1 cellular context compared by ENCODE assay signal in genomic region chr14:37586783-37587428, GRCh38.
TF ChIP-seq lines count a peak whose summit lies in the region.

No MANE protein-coding gene starts in this region.

TF ChIP-seq in HepG2, 621 proteins besides CTCF, POLR2A, EP300 and RAD21 (continued from another document and continues in another):
- no peak for TF ChIP-seq ZNF75D (CRISPR knock-in tag; IDR thresholded peaks at IDR 0.05; ENCODE audit: borderline replicate concordance)
- TF ChIP-seq SMAD1 (CRISPR knock-in tag; IDR thresholded peaks at IDR 0.05; ENCODE audit: borderline replicate concordance, low read depth) = no peak
- TF ChIP-seq SAP130 (CRISPR knock-in tag; IDR thresholded peaks at IDR 0.05; ENCODE audit: low read depth) = 0 out of 2 replicates have a peak, but pooled peaks have one; percentile 7
- 0 out of 2 replicates have a peak, but pooled peaks have one; percentile 3 for TF ChIP-seq HDAC6 (IDR thresholded peaks at IDR 0.05; ENCODE audit: low read depth, low read length)
- no peak for TF ChIP-seq ZC3H13 (CRISPR knock-in tag; IDR thresholded peaks at IDR 0.05)
- 0 out of 2 replicates have a peak, but pooled peaks have one; percentile 21 for TF ChIP-seq RBFOX2 (IDR thresholded peaks at IDR 0.05; ENCODE audit: low read depth, low read length)
- no peak for TF ChIP-seq ZBTB46 (CRISPR knock-in tag; IDR thresholded peaks at IDR 0.05; ENCODE audit: borderline replicate concordance)
- TF ChIP-seq KAT8 (CRISPR knock-in tag; IDR thresholded peaks at IDR 0.05) = no peak; the same call in 1 of the 2 replicates
- TF ChIP-seq HNF4G (IDR thresholded peaks at IDR 0.05; ENCODE audit: borderline replicate concordance, low read depth, low read length) = 0 out of 2 replicates have a peak, but pooled peaks have one; percentile 16
- no peak for TF ChIP-seq HNF4G (CRISPR knock-in tag; IDR thresholded peaks at IDR 0.05; ENCODE audit: borderline replicate concordance, low read depth)
- TF ChIP-seq ZBTB34 (CRISPR knock-in tag; IDR thresholded peaks at IDR 0.05) = no peak
- TF ChIP-seq ONECUT2 (CRISPR knock-in tag; IDR thresholded peaks at IDR 0.05) = peak; percentile 56
- no peak for TF ChIP-seq CREB1 (IDR thresholded peaks at IDR 0.05)
- no peak for TF ChIP-seq CREB1 (CRISPR knock-in tag; IDR thresholded peaks at IDR 0.05)
- no peak for TF ChIP-seq GLI4 (CRISPR knock-in tag; IDR thresholded peaks at IDR 0.05; ENCODE audit: borderline replicate concordance)
- TF ChIP-seq ZNF557 (CRISPR knock-in tag; IDR thresholded peaks at IDR 0.05) = no peak
- peak; percentile 3; the same call in 1 of the 2 replicates for TF ChIP-seq ARID2 (CRISPR knock-in tag; IDR thresholded peaks at IDR 0.05; ENCODE audit: borderline replicate concordance)
- TF ChIP-seq TARDBP (CRISPR knock-in tag; IDR thresholded peaks at IDR 0.05) = no peak
- TF ChIP-seq ATF3 (CRISPR knock-in tag; IDR thresholded peaks at IDR 0.05) = no peak
- no peak for TF ChIP-seq SALL1 (CRISPR knock-in tag; IDR thresholded peaks at IDR 0.05)
- no peak for TF ChIP-seq LRRFIP1 (CRISPR knock-in tag; conservative IDR thresholded peaks at IDR 0.05)
- TF ChIP-seq KDM5A (IDR thresholded peaks at IDR 0.05; ENCODE audit: borderline replicate concordance, low read length) = no peak
- no peak for TF ChIP-seq TBX2 (CRISPR knock-in tag; IDR thresholded peaks at IDR 0.05; ENCODE audit: borderline replicate concordance)
- TF ChIP-seq DRAP1 (CRISPR knock-in tag; IDR thresholded peaks at IDR 0.05) = no peak
- no peak for TF ChIP-seq ZBTB21 (CRISPR knock-in tag; IDR thresholded peaks at IDR 0.05)
- TF ChIP-seq MZF1 (CRISPR knock-in tag; IDR thresholded peaks at IDR 0.05; ENCODE audit: borderline replicate concordance) = no peak
- TF ChIP-seq ZNF275 (CRISPR knock-in tag; IDR thresholded peaks at IDR 0.05; ENCODE audit: borderline replicate concordance) = no peak
- no peak for TF ChIP-seq AKAP8 (CRISPR knock-in tag; IDR thresholded peaks at IDR 0.05)
- TF ChIP-seq GATAD1 (CRISPR knock-in tag; IDR thresholded peaks at IDR 0.05) = 0 out of 2 replicates have a peak, but pooled peaks have one; percentile 4
- no peak for TF ChIP-seq DMTF1 (CRISPR knock-in tag; IDR thresholded peaks at IDR 0.05)
- TF ChIP-seq AHDC1 (CRISPR knock-in tag; IDR thresholded peaks at IDR 0.05; ENCODE audit: borderline replicate concordance) = no peak
- no peak for TF ChIP-seq ZBTB26 (CRISPR knock-in tag; IDR thresholded peaks at IDR 0.05; ENCODE audit: borderline replicate concordance)
- no peak for TF ChIP-seq ZZZ3 (CRISPR knock-in tag; IDR thresholded peaks at IDR 0.05; ENCODE audit: borderline replicate concordance)
- no peak for TF ChIP-seq JUNB (CRISPR knock-in tag; IDR thresholded peaks at IDR 0.05; ENCODE audit: borderline replicate concordance)
- TF ChIP-seq CREBL2 (CRISPR knock-in tag; IDR thresholded peaks at IDR 0.05; ENCODE audit: borderline replicate concordance) = no peak
- no peak for TF ChIP-seq ARID4A (CRISPR knock-in tag; IDR thresholded peaks at IDR 0.05; ENCODE audit: borderline replicate concordance)
- TF ChIP-seq SIN3B (IDR thresholded peaks at IDR 0.05; ENCODE audit: low read length) = no peak
- no peak for TF ChIP-seq ZNF510 (CRISPR knock-in tag; IDR thresholded peaks at IDR 0.05; ENCODE audit: low read depth)
- no peak for TF ChIP-seq RORA (CRISPR knock-in tag; IDR thresholded peaks at IDR 0.05)
